8 cellular contexts compared by ENCODE assay signal in genomic region chr10:127117125-127117524, GRCh38.
DNase-seq lines count a peak whose midpoint lies in the region; ATAC-seq, FAIRE-seq and TF ChIP-seq lines count a peak whose summit lies in the region.

No MANE protein-coding gene starts in this region.

- intact Hi-C loops in endothelial cell of umbilical vein (cut with micrococcal nuclease), result no loop called here
- intact Hi-C loops in ovary (cut with DNase I), result no loop called here

- H3K4me3 ChIP-seq in GM23248 (no peak overlapping the region), endothelial cell of umbilical vein (replicated peaks in 1 of 3; ENCODE audit: insufficient read depth in 1 of 3, low read depth in 1 of 3, low read length in 3 of 3) (no peak overlapping the region), ovary (no peak overlapping the region)

- H3K27me3 ChIP-seq in GM23248 (replicated peaks; ENCODE audit: insufficient read depth) (no peaks in the 10 kb centered on the region), endothelial cell of umbilical vein (ENCODE audit: control insufficient read depth in 2 of 2, insufficient read depth in 2 of 2, low read length in 2 of 2) (no peaks in the 10 kb centered on the region), ovary (no peaks in the 10 kb centered on the region)

- no peak for ATAC-seq in activated T-helper 17 cell treated with anti-CD3 and anti-CD28 coated beads, Interleukin-2, amount 50 U/mL, for 72 hours (replicated peaks)
- ATAC-seq in GM18858 (IDR thresholded peaks at IDR 0.05; ENCODE audit: unreplicated experiment), result no peak

- peaks cover 5% of the 10 kb centered on the region; the same call in 1 of the 2 replicates for H3F3A ChIP-seq in GM23248 (ENCODE audit: insufficient read depth)

- H3K4me1 Mint-ChIP-seq in activated T-helper 17 cell treated with anti-CD3 and anti-CD28 coated beads, Interleukin-2, amount 50 U/mL, for 72 hours, result no peaks in the 10 kb centered on the region

- TF ChIP-seq POLR2A in endothelial cell of umbilical vein (IDR thresholded peaks at IDR 0.05; ENCODE audit: low read depth, low read length), result no peak
- no peak for TF ChIP-seq POLR2A in ovary (IDR thresholded peaks at IDR 0.05)

- H3K9ac ChIP-seq in GM23248, result no peak overlapping the region
- H3K9ac ChIP-seq in endothelial cell of umbilical vein (replicated peaks; ENCODE audit: extremely low read depth, insufficient read depth, low read length), result no peak overlapping the region

- H3K4me3 Mint-ChIP-seq in activated T-helper 17 cell treated with anti-CD3 and anti-CD28 coated beads, Interleukin-2, amount 50 U/mL, for 72 hours, result no peak overlapping the region

- H3K79me2 ChIP-seq in GM23248 (ENCODE audit: insufficient read depth) (no peaks in the 10 kb centered on the region), endothelial cell of umbilical vein (ENCODE audit: control insufficient read depth, insufficient read depth, low read length) (no peaks in the 10 kb centered on the region)

- no peak for TF ChIP-seq EP300 in ovary (IDR thresholded peaks at IDR 0.05)

- H2AFZ ChIP-seq in GM23248 (no peak overlapping the region), endothelial cell of umbilical vein (ENCODE audit: low read depth, low read length) (no peak overlapping the region)

- no peaks in the 10 kb centered on the region for H3K36me3 Mint-ChIP-seq in activated T-helper 17 cell treated with anti-CD3 and anti-CD28 coated beads, Interleukin-2, amount 50 U/mL, for 72 hours (ENCODE audit: low read depth)

- H3K27ac Mint-ChIP-seq in activated T-helper 17 cell treated with anti-CD3 and anti-CD28 coated beads, Interleukin-2, amount 50 U/mL, for 72 hours, result no peak overlapping the region

- H3K27ac ChIP-seq in GM23248 (no peak overlapping the region), endothelial cell of umbilical vein (ENCODE audit: insufficient read depth, low read depth, low read length) (no peak overlapping the region), ovary (no peak overlapping the region)

- dilution Hi-C loops in endothelial cell of umbilical vein (cut with MboI; ENCODE audit: extremely low pct_ligation_motif_present, low sequenced_read_pairs), result no loop called here

- no peaks in the 10 kb centered on the region for H3K9me2 ChIP-seq in GM23248 (ENCODE audit: insufficient read depth)

- BruUV-seq in endothelial cell of umbilical vein (replicated peaks; lab: Mats Ljungman, UMichigan), result no TSS peak

- H3K36me3 ChIP-seq in GM23248 (ENCODE audit: low read depth) (0 out of 2 replicates have a peak, but pooled peaks cover 7% of the 10 kb centered on the region), endothelial cell of umbilical vein (ENCODE audit: control insufficient read depth in 2 of 2, extremely low read depth in 1 of 2, insufficient read depth in 2 of 2, low read length in 2 of 2) (peaks cover 0 to 9% of the 10 kb centered on the region in 2 experiments), ovary (no peaks in the 10 kb centered on the region)

- in situ Hi-C loops in GM23248 (cut with MboI), result no loop called here

- peaks cover 4% of the 10 kb centered on the region for H3K27me3 Mint-ChIP-seq in activated T-helper 17 cell treated with anti-CD3 and anti-CD28 coated beads, Interleukin-2, amount 50 U/mL, for 72 hours

- CTCF ChIA-PET in endothelial cell of umbilical vein (lab: Charles Lee), result interaction anchor here (0.7 to 1.6 kb wide), 4 partner anchors 10 to 146 kb away, joined by 3 to 7 read pairs (median 4); no protein-coding TSS in a partner anchor

- 0 out of 2 replicates have a peak, but pooled peaks cover 12% of the 10 kb centered on the region for H4K20me1 ChIP-seq in GM23248 (ENCODE audit: insufficient read depth)
- H4K20me1 ChIP-seq in endothelial cell of umbilical vein (replicated peaks; ENCODE audit: control insufficient read depth, extremely low read depth, insufficient read depth, low read length), result peaks cover 2% of the 10 kb centered on the region

- no peaks in the 10 kb centered on the region for H3K4me1 ChIP-seq in GM23248 (ENCODE audit: insufficient read depth)
- no peaks in the 10 kb centered on the region for H3K4me1 ChIP-seq in endothelial cell of umbilical vein (ENCODE audit: control insufficient read depth, extremely low read depth, insufficient read depth, low read length)
- no peaks in the 10 kb centered on the region for H3K4me1 ChIP-seq in ovary (ENCODE audit: insufficient read depth)

- H3K9me3 ChIP-seq in GM23248 (ENCODE audit: low read depth) (no peaks in the 10 kb centered on the region), endothelial cell of umbilical vein (replicated peaks; ENCODE audit: control insufficient read depth, insufficient read depth, low read length) (no peaks in the 10 kb centered on the region), ovary (no peaks in the 10 kb centered on the region)

- H3K9me3 Mint-ChIP-seq in activated T-helper 17 cell treated with anti-CD3 and anti-CD28 coated beads, Interleukin-2, amount 50 U/mL, for 72 hours, result peaks cover 13% of the 10 kb centered on the region

- H3K9me1 ChIP-seq in endothelial cell of umbilical vein (replicated peaks; ENCODE audit: control insufficient read depth, extremely low read depth, insufficient read depth, low read length), result no peaks in the 10 kb centered on the region

- no peak for TF ChIP-seq CTCF in endothelial cell of umbilical vein (IDR thresholded peaks at IDR 0.05; ENCODE audit: extremely low read depth in 1 of 2, insufficient read depth in 1 of 2, low read depth in 1 of 2, low read length in 2 of 2)
- no peak for TF ChIP-seq CTCF in ovary (IDR thresholded peaks at IDR 0.05)

- POLR2A ChIA-PET in endothelial cell of umbilical vein (lab: Charles Lee), result no interaction called here

- 40 to 43% methylated on average over 4 of the region's 4 CpGs for WGBS in GM23248 (ENCODE audit: low coverage in 1 of 2, low lambda C conversion rate in 2 of 2, missing lambda C conversion rate in 2 of 2), 2 experiments
- 32 to 40% (median 37%) methylated on average over 4 of the region's 4 CpGs for WGBS in ovary, 3 donors

- H3K4me2 ChIP-seq in GM23248 (ENCODE audit: unreplicated experiment) (no peak overlapping the region), endothelial cell of umbilical vein (ENCODE audit: insufficient read depth, low read length) (no peak overlapping the region)

- FAIRE-seq in endothelial cell of umbilical vein (lab: Jason Lieb, UNC), result peak; percentile 55

- peak; percentile 58 for DNase-seq in GM23248
- peak; percentile 28 for DNase-seq in NCI-H460 (ENCODE audit: extremely low read depth, low read depth)
- DNase-seq in endothelial cell of umbilical vein (ENCODE audit: low read depth, low spot score), result peak; percentile 60
- peak; percentile 32 to 69 (median 62) for DNase-seq in ovary
- DNase-seq in activated CD4-positive, CD25-positive, alpha-beta regulatory T cell treated with anti-CD3 and anti-CD28 coated beads, Interleukin-2, amount 50 U/mL, for 72 hours, result no peak
- no peak for DNase-seq in NCI-H2196 (lab: John Stamatoyannopoulos, UW; ENCODE audit: unreplicated experiment)

TF ChIP-seq in endothelial cell of umbilical vein, 7 proteins besides CTCF, POLR2A, EP300 and RAD21:
- TF ChIP-seq GATA2 (IDR thresholded peaks at IDR 0.05; ENCODE audit: insufficient read depth, insufficient read length, low read depth, low read length) (peak; percentile 12), MYC (IDR thresholded peaks at IDR 0.05; ENCODE audit: low read depth, low read length) (no peak)
TF ChIP-seq in endothelial cell of umbilical vein: peak in this region for 1.

Comparison
In these comparisons a context has a peak if more than half of its experiments do, and no peak if none do; other contexts are left out.
1. DNase-seq: peak in GM23248 (single experiment), NCI-H460 (single experiment), endothelial cell of umbilical vein (single experiment) and ovary (5 of 5); none in activated CD4-positive, CD25-positive, alpha-beta regulatory T cell treated with anti-CD3 and anti-CD28 coated beads, Interleukin-2, amount 50 U/mL, for 72 hours (single experiment) and NCI-H2196 (single experiment).